ENCODE assay signal across 1 cellular context in genomic region chr11:9397746-9398680, GRCh38.
TF ChIP-seq lines count a peak whose summit lies in the region.

No MANE protein-coding gene starts in this region.

TF ChIP-seq in GM12878, 131 proteins besides CTCF, POLR2A, EP300 and RAD21 (continued from another document):
- no peak for TF ChIP-seq CHD4 (IDR thresholded peaks at IDR 0.05)
- no peak for TF ChIP-seq STAT3 (IDR thresholded peaks at IDR 0.05; ENCODE audit: low read depth, low read length)
- TF ChIP-seq PML (IDR thresholded peaks at IDR 0.05; ENCODE audit: low read length): no peak
- TF ChIP-seq SIX5 (IDR thresholded peaks at IDR 0.05; ENCODE audit: low read depth, low read length, severe bottlenecking): no peak
- TF ChIP-seq TBL1XR1 (IDR thresholded peaks at IDR 0.05; ENCODE audit: low read depth, low read length): no peak
- no peak for TF ChIP-seq MYB (IDR thresholded peaks at IDR 0.05; ENCODE audit: borderline replicate concordance, low read depth, low read length)
- no peak for TF ChIP-seq HSF1 (IDR thresholded peaks at IDR 0.05; ENCODE audit: low read depth, low read length)
- TF ChIP-seq CBFB (IDR thresholded peaks at IDR 0.05; ENCODE audit: low read depth): no peak
- TF ChIP-seq HDGF (IDR thresholded peaks at IDR 0.05): no peak
- TF ChIP-seq GATAD2B (conservative IDR thresholded peaks at IDR 0.05; ENCODE audit: low read depth): no peak
- TF ChIP-seq ZBED1 (IDR thresholded peaks at IDR 0.05; ENCODE audit: borderline replicate concordance): no peak
- TF ChIP-seq ATF3 (IDR thresholded peaks at IDR 0.05; ENCODE audit: borderline replicate concordance, extremely low read depth, low read depth, low read length): no peak
- no peak for TF ChIP-seq ATF2 (IDR thresholded peaks at IDR 0.05; ENCODE audit: low read length)
